ENCODE assay signal across 1 cellular context in the genomic region with DNA sequence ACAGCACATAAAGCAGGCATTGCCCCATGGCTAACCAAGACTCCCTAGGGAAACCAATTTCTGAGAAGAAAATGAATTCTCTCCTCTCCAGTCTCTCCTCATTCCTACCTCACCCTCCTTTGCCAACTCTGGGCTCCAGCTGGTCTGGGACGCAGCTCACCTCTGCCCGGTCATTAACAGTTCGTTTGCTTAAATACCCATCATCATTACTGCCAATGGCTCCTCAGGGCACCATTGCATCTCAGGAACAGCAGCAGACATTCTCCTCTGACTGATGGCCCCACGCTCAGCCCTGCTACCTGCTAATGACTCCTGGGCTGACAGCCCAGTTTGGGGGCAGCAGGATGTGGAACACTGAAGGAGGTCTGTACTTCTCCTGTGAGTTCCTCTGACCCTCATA.
TF ChIP-seq lines count a peak whose summit lies in the region.

No MANE protein-coding gene starts in this region.

TF ChIP-seq in H1, 55 proteins besides CTCF, POLR2A, EP300 and RAD21 (continued from another document):
- no peak for TF ChIP-seq ZNF274 (IDR thresholded peaks at IDR 0.05; ENCODE audit: borderline replicate concordance, extremely low read depth, low read length)
- no peak for TF ChIP-seq CHD2 (IDR thresholded peaks at IDR 0.05; ENCODE audit: low read length)
- TF ChIP-seq, protein P1, sequence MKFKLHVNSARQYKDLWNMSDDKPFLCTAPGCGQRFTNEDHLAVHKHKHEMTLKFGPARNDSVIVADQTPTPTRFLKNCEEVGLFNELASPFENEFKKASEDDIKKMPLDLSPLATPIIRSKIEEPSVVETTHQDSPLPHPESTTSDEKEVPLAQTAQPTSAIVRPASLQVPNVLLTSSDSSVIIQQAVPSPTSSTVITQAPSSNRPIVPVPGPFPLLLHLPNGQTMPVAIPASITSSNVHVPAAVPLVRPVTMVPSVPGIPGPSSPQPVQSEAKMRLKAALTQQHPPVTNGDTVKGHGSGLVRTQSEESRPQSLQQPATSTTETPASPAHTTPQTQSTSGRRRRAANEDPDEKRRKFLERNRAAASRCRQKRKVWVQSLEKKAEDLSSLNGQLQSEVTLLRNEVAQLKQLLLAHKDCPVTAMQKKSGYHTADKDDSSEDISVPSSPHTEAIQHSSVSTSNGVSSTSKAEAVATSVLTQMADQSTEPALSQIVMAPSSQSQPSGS (IDR thresholded peaks at IDR 0.05; ENCODE audit: low read length): no peak
- no peak for TF ChIP-seq TAF7 (optimal IDR thresholded peaks at IDR 0.05; ENCODE audit: borderline replicate concordance, low read depth, low read length)
- no peak for TF ChIP-seq CTBP2 (IDR thresholded peaks at IDR 0.05; ENCODE audit: borderline replicate concordance, insufficient read depth, insufficient read length, low read length)
- TF ChIP-seq TEAD4 (IDR thresholded peaks at IDR 0.05; ENCODE audit: low read depth, low read length): no peak
